26 cellular contexts compared by ENCODE assay signal in the genomic region with DNA sequence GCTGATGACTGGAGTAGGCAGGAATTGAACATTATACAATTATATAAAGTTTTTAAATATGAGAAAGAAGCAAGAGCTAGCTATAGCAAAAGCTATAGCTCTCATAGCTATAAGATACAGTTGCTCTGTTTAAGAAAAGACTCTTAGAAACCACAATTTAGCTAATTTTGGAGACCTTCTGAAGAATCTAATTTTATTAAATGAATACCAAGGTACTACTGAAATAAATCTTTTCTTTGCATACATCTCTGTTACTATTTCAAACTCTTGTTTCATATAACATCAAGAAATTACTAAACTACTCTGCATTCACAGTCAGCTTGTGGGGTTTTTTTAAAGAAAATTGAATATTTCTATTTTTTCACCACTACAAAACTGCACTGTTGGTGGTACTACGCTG.
"Had no signal": no experiment of that assay in that cellular context is flagged by ENCODE, and none has a peak within 500 bp of the region (broad histone marks: within the 10 kb centered on the region; RNA-seq: fewer than 3 reads in every experiment).

No MANE protein-coding gene starts in this region.

- H3K9me3 ChIP-seq: psoas muscle, right lobe of liver, suprapubic skin, testis, transverse colon, upper lobe of right lung, uterus had no signal

- H3K4me1 ChIP-seq: neural progenitor cell, parathyroid adenoma, psoas muscle, right lobe of liver, suprapubic skin, testis, tibial artery, upper lobe of right lung, uterus had no signal

- H3K79me2 ChIP-seq: parathyroid adenoma had no signal

- H3K27ac ChIP-seq: neural progenitor cell, ovary, parathyroid adenoma, psoas muscle, right lobe of liver, sigmoid colon, suprapubic skin, testis, tibial artery, transverse colon, upper lobe of right lung, uterus had no signal

- H3K4me2 ChIP-seq: neural progenitor cell had no signal

- H3K27me3 ChIP-seq: neural progenitor cell, ovary, right lobe of liver, sigmoid colon, suprapubic skin, testis, tibial artery, transverse colon, upper lobe of right lung, uterus had no signal

- H3K9ac ChIP-seq: neural progenitor cell, parathyroid adenoma had no signal

- H3K4me3 ChIP-seq: neural progenitor cell, ovary, psoas muscle, right lobe of liver, sigmoid colon, suprapubic skin, testis, tibial artery, transverse colon, upper lobe of right lung, uterus had no signal

- DNase-seq: natural killer cell; occipital lobe; ovary; posterior cingulate gyrus; psoas muscle; right cardiac atrium; right lobe of liver; sigmoid colon; small intestine; stimulated activated CD4-positive, alpha-beta T cell treated with anti-CD3 and anti-CD28 coated beads, Interleukin-15, amount 100 ng/mL, for 24 hours; stimulated activated CD4-positive, alpha-beta T cell treated with anti-CD3 and anti-CD28 coated beads, Interleukin-2, amount 100 ng/mL, for 24 hours; stimulated activated CD4-positive, alpha-beta T cell treated with anti-CD3 and anti-CD28 coated beads, Interleukin-2, amount 100 ng/mL, for 48 hours; stimulated activated CD4-positive, alpha-beta T cell treated with anti-CD3 and anti-CD28 coated beads, Interleukin-4, amount 100 ng/mL, for 24 hours; stimulated activated naive CD4-positive, alpha-beta T cell; stimulated activated naive CD8-positive, alpha-beta T cell treated with anti-CD3 and anti-CD28 coated beads, Interleukin-15, amount 100 ng/mL, for 72 hours; stimulated activated naive CD8-positive, alpha-beta T cell treated with anti-CD3 and anti-CD28 coated beads, Interleukin-15, Interleukin-2, amounts not matched to agents 100 U/mL and 50 U/mL, for 24 hours; substantia nigra; testis; tibial artery; transverse colon; upper lobe of right lung; uterus had no signal

- ATAC-seq: natural killer cell; psoas muscle; right cardiac atrium; right lobe of liver; stimulated activated effector memory CD8-positive, alpha-beta T cell treated with anti-CD3 and anti-CD28 coated beads, Interleukin-12 subunit alpha, Interleukin-12 subunit beta, amount 100 ng/mL, for 72 hours; stimulated activated naive CD8-positive, alpha-beta T cell treated with anti-CD3 and anti-CD28 coated beads, Interleukin-15, amount 100 ng/mL, for 72 hours; stimulated activated naive CD8-positive, alpha-beta T cell treated with anti-CD3 and anti-CD28 coated beads, Interleukin-15, Interleukin-2, amounts not matched to agents 100 U/mL and 50 U/mL, for 24 hours; upper lobe of right lung had no signal

- H3K36me3 ChIP-seq: neural progenitor cell, ovary, right lobe of liver, sigmoid colon, suprapubic skin, tibial artery, transverse colon, upper lobe of right lung, uterus had no signal

- H2AFZ ChIP-seq: neural progenitor cell, parathyroid adenoma had no signal
